ENCODE assay signal across 22 cellular contexts in genomic region chr3:191387441-191388077, GRCh38. TPM values are rescaled to one million over a fixed set of nuclear protein-coding genes. Genes with fewer than 3 reads are reported as not detected.
DNase-seq lines count a peak whose midpoint lies in the region; ATAC-seq and TF ChIP-seq lines count a peak whose summit lies in the region.
"Had no signal": no experiment of that assay in that cellular context is flagged by ENCODE, and none has a peak within 500 bp of the region (broad histone marks: within the 10 kb centered on the region; RNA-seq: fewer than 3 reads in every experiment).

No MANE protein-coding gene starts in this region.

- no peak overlapping the region; a peak in 1 of 4 replicates for H4K8ac ChIP-seq in IMR-90 (ENCODE audit: low read depth in 2 of 2, low read length in 2 of 2)

- H3K4me3 Mint-ChIP-seq in naive thymus-derived CD8-positive, alpha-beta T cell: no peak overlapping the region
- H3K4me3 Mint-ChIP-seq: activated CD4-positive, alpha-beta memory T cell treated with anti-CD3 and anti-CD28 coated beads for 36 hours; activated naive CD8-positive, alpha-beta T cell treated with anti-CD3 and anti-CD28 coated beads, Interleukin-2, amount 10 ng/mL, durations not matched to agents 7 days and 5 days; CD4-positive, CD25-positive, alpha-beta regulatory T cell; neural crest cell had no signal

- TF ChIP-seq RAD21 in IMR-90 (IDR thresholded peaks at IDR 0.05; ENCODE audit: low read length): no peak

- peaks cover 7 to 23% of the 10 kb centered on the region in 2 experiments; a peak in 3 of 4 replicates for H3K79me1 ChIP-seq in IMR-90 (ENCODE audit: low read depth in 1 of 2, low read length in 2 of 2)

- no peak overlapping the region for H3K14ac ChIP-seq in IMR-90 (replicated peaks; ENCODE audit: low read depth, low read length)

- CTCF ChIA-PET in IMR-90 (lab: Yijun Ruan, JAX): no interaction called here

- no peak overlapping the region for H2BK20ac ChIP-seq in IMR-90 (ENCODE audit: low read depth, low read length)

- H3K27ac Mint-ChIP-seq in naive thymus-derived CD8-positive, alpha-beta T cell: no peak overlapping the region
- H3K27ac Mint-ChIP-seq: activated CD4-positive, alpha-beta memory T cell treated with anti-CD3 and anti-CD28 coated beads for 36 hours; activated naive CD8-positive, alpha-beta T cell treated with anti-CD3 and anti-CD28 coated beads, Interleukin-2, amount 10 ng/mL, durations not matched to agents 7 days and 5 days; CD4-positive, CD25-positive, alpha-beta regulatory T cell had no signal

- no peak overlapping the region for H2AK9ac ChIP-seq in IMR-90 (replicated peaks; ENCODE audit: low read depth, low read length, poor library complexity)

- no peaks in the 10 kb centered on the region for H3K36me3 Mint-ChIP-seq in naive thymus-derived CD8-positive, alpha-beta T cell
- H3K36me3 Mint-ChIP-seq: activated naive CD8-positive, alpha-beta T cell treated with anti-CD3 and anti-CD28 coated beads, Interleukin-2, amount 10 ng/mL, durations not matched to agents 7 days and 5 days had no signal

- POLR2A ChIA-PET in IMR-90 (lab: Charles Lee; ENCODE audit: unreplicated experiment): no interaction called here
- POLR2A ChIA-PET in naive thymus-derived CD8-positive, alpha-beta T cell (lab: Charles Lee): no interaction called here

- intact Hi-C loops in IMR-90 (cut with micrococcal nuclease): loop anchor here (2.0 kb wide), 2 partner anchors 57 to 145 kb away; partner anchors contain the start of gene UTS2B

- dilution Hi-C loops in IMR-90 (cut with HindIII; ENCODE audit: low sequenced_read_pairs, unreplicated experiment): no loop called here

- no peak overlapping the region for H2BK120ac ChIP-seq in IMR-90 (ENCODE audit: low read depth, low read length)

- peaks cover 13% of the 10 kb centered on the region for H3K36me3 ChIP-seq in IMR-90 (ENCODE audit: control insufficient read depth, insufficient read depth, low read length)

- H2BK15ac ChIP-seq in IMR-90 (ENCODE audit: low read depth, low read length): no peak overlapping the region

- no peak overlapping the region for H3K56ac ChIP-seq in IMR-90 (ENCODE audit: extremely low read depth, insufficient read depth, low read length)

- H3K4me3 ChIP-seq in IMR-90 (ENCODE audit: insufficient read depth, low read depth, low read length) (no peak overlapping the region), choroid plexus epithelial cell (ENCODE audit: low read depth, low read length) (no peak overlapping the region)
- H3K4me3 ChIP-seq: coronary artery, sigmoid colon had no signal

- no peak for TF ChIP-seq POLR2A in IMR-90 (IDR thresholded peaks at IDR 0.05; ENCODE audit: low read depth, low read length)

- BruUV-seq in IMR-90 (replicated peaks; lab: Mats Ljungman, UMichigan): no TSS peak

- in situ Hi-C loops in IMR-90 (cut with MboI; ENCODE audit: low sequenced_read_pairs): no loop called here

- H3K9me1 ChIP-seq in IMR-90 (ENCODE audit: insufficient read depth, low read length): no peaks in the 10 kb centered on the region

- no peak overlapping the region for H2AFZ ChIP-seq in IMR-90 (replicated peaks; ENCODE audit: low read length, poor library complexity)

- H3K4ac ChIP-seq in IMR-90 (ENCODE audit: low read depth, low read length): no peak overlapping the region

- peaks cover 4% of the 10 kb centered on the region for H3K4me1 ChIP-seq in IMR-90 (ENCODE audit: control insufficient read depth, insufficient read depth, low read length)

- peaks cover 0 to 1% (median 0%) of the 10 kb centered on the region in 9 donors for H3K9me3 Mint-ChIP-seq in naive thymus-derived CD8-positive, alpha-beta T cell
- H3K9me3 Mint-ChIP-seq: activated CD4-positive, alpha-beta memory T cell treated with anti-CD3 and anti-CD28 coated beads for 36 hours; activated naive CD8-positive, alpha-beta T cell treated with anti-CD3 and anti-CD28 coated beads, Interleukin-2, amount 10 ng/mL, durations not matched to agents 7 days and 5 days; neural crest cell had no signal

- peak overlapping the region; percentile 4; the same call in 1 of the 2 replicates for H3K23ac ChIP-seq in IMR-90 (ENCODE audit: low read depth, low read length)

- peak overlapping the region; percentile 71; the same call in 1 of the 2 replicates for H3K18ac ChIP-seq in IMR-90 (ENCODE audit: low read depth, low read length)

- no peak overlapping the region for H2AK5ac ChIP-seq in IMR-90 (ENCODE audit: low read depth, low read length)

- WGBS in IMR-90 (ENCODE audit: extremely low coverage in 2 of 2, insufficient read length in 1 of 2), 2 experiments: no CpG with 5 or more reads among the region's 1 CpG

- peaks cover 0 to 1% (median 0%) of the 10 kb centered on the region in 4 donors for H3K4me1 Mint-ChIP-seq in naive thymus-derived CD8-positive, alpha-beta T cell
- H3K4me1 Mint-ChIP-seq: activated naive CD8-positive, alpha-beta T cell treated with anti-CD3 and anti-CD28 coated beads, Interleukin-2, amount 10 ng/mL, durations not matched to agents 7 days and 5 days; neural crest cell had no signal

- H3K9ac ChIP-seq in IMR-90 (ENCODE audit: low read depth, low read length): no peak overlapping the region

- no peaks in the 10 kb centered on the region for H3K9me3 ChIP-seq in IMR-90 (ENCODE audit: control insufficient read depth, insufficient read depth, low read length)
- H3K9me3 ChIP-seq: sigmoid colon had no signal

- H4K20me1 ChIP-seq in IMR-90 (ENCODE audit: insufficient read depth, low read length): no peaks in the 10 kb centered on the region

- H3K27me3 Mint-ChIP-seq in naive thymus-derived CD8-positive, alpha-beta T cell: peaks cover 0 to 2% (median 0%) of the 10 kb centered on the region in 5 donors
- H3K27me3 Mint-ChIP-seq: activated CD4-positive, alpha-beta memory T cell treated with anti-CD3 and anti-CD28 coated beads for 36 hours; activated naive CD8-positive, alpha-beta T cell treated with anti-CD3 and anti-CD28 coated beads, Interleukin-2, amount 10 ng/mL, durations not matched to agents 7 days and 5 days; CD4-positive, CD25-positive, alpha-beta regulatory T cell had no signal

- H3K27me3 ChIP-seq in IMR-90 (ENCODE audit: control insufficient read depth, insufficient read depth, low read length): no peaks in the 10 kb centered on the region
- H3K27me3 ChIP-seq: sigmoid colon had no signal

- no peak overlapping the region for H3K27ac ChIP-seq in IMR-90 (ENCODE audit: insufficient read depth, low read length)
- H3K27ac ChIP-seq: coronary artery, sigmoid colon had no signal

- ATAC-seq in IMR-90 (ENCODE audit: low read depth): peak; percentile 11; the same call in 1 of the 2 replicates
- ATAC-seq in naive thymus-derived CD8-positive, alpha-beta T cell: no peak
- ATAC-seq: left lobe of liver, Right ventricle myocardium inferior had no signal

- TF ChIP-seq CTCF in IMR-90 (conservative IDR thresholded peaks at IDR 0.05; ENCODE audit: low read depth, low read length): no peak
- TF ChIP-seq CTCF in choroid plexus epithelial cell (conservative IDR thresholded peaks at IDR 0.05; ENCODE audit: low read depth, low read length): no peak

- H2BK5ac ChIP-seq in IMR-90 (ENCODE audit: low read depth, low read length, poor library complexity, severe bottlenecking): peak overlapping the region; percentile 22

- no peak overlapping the region for H4K91ac ChIP-seq in IMR-90 (ENCODE audit: insufficient read depth, low read depth, low read length)

- no peak overlapping the region; the same call in 1 of the 2 replicates for H4K5ac ChIP-seq in IMR-90 (ENCODE audit: low read depth, low read length)

- H3K4me2 ChIP-seq in IMR-90 (ENCODE audit: low read depth, low read length): peak overlapping the region; percentile 16; the same call in 1 of the 2 replicates

- peak; percentile 76 for DNase-seq in DMS79 (lab: John Stamatoyannopoulos, UW)
- no peak for DNase-seq in IMR-90
- peak; percentile 42 for DNase-seq in choroid plexus epithelial cell (ENCODE audit: low read depth)
- peak; percentile 32 for DNase-seq in renal cortical epithelial cell (ENCODE audit: low read depth)
- DNase-seq in NCI-H69 (lab: John Stamatoyannopoulos, UW): no peak
- DNase-seq in naive thymus-derived CD8-positive, alpha-beta T cell: no peak
- DNase-seq in hypothalamus (lab: John Stamatoyannopoulos, UW): no peak
- DNase-seq: activated CD4-positive, alpha-beta memory T cell treated with anti-CD3 and anti-CD28 coated beads for 36 hours; activated CD4-positive, CD25-positive, alpha-beta regulatory T cell; activated naive CD8-positive, alpha-beta T cell treated with anti-CD3 and anti-CD28 coated beads, Interleukin-2, amount 10 ng/mL, durations not matched to agents 7 days and 5 days; CD4-positive, CD25-positive, alpha-beta regulatory T cell; glutamatergic neuron; NCI-H1092 treated with DMSO at 0.1 percent for 48 hours; NCI-H2171 treated with DMSO at 0.1 percent for 48 hours; NCI-H748 treated with DMSO at 0.1 percent for 48 hours; OCI-M1; sigmoid colon; substantia nigra had no signal

TF ChIP-seq in IMR-90, 13 proteins besides CTCF, POLR2A, EP300 and RAD21:
- TF ChIP-seq MAFK (IDR thresholded peaks at IDR 0.05; ENCODE audit: low read depth, low read length) (no peak), NFE2L2 (IDR thresholded peaks at IDR 0.05; ENCODE audit: low read depth, low read length) (no peak), RFX5 (IDR thresholded peaks at IDR 0.05; ENCODE audit: low read depth, low read length) (no peak), MXI1 (IDR thresholded peaks at IDR 0.05; ENCODE audit: borderline replicate concordance, low read depth, low read length) (no peak)

RNA-seq across cellular contexts. Expression of gene UTS2B, which starts 57.2 kb away (rescaled TPM):
- total RNA-seq in IMR-90 (2012; rRNA removed): 0.72 and 0.83 TPM in 2 replicates
- polyA plus RNA-seq in IMR-90 (2012; rRNA removed): 0.56 and 0.79 TPM in 2 replicates
- polyA plus RNA-seq in IMR-90 (2012; cell fraction: cytosol; rRNA removed): 0.24 TPM in 2 replicates
- polyA plus RNA-seq in IMR-90 (2012; cell fraction: nucleus; rRNA removed; ENCODE audit: low replicate concordance): 0.16 and 1.5 TPM in 2 replicates
- 0.80 TPM in 1 of 2 replicates, not detected in the other for total RNA-seq in renal cortical epithelial cell
- not detected for total RNA-seq in naive thymus-derived CD8-positive, alpha-beta T cell
- not detected for polyA plus RNA-seq in naive thymus-derived CD8-positive, alpha-beta T cell
- total RNA-seq: activated CD4-positive, alpha-beta memory T cell treated with anti-CD3 and anti-CD28 coated beads for 36 hours; activated naive CD8-positive, alpha-beta T cell treated with anti-CD3 and anti-CD28 coated beads, Interleukin-2, amount 10 ng/mL, durations not matched to agents 7 days and 5 days; CD4-positive, CD25-positive, alpha-beta regulatory T cell had no signal
- polyA plus RNA-seq: CD4-positive, CD25-positive, alpha-beta regulatory T cell had no signal

RNA-seq across cellular contexts. Expression of gene CCDC50, which starts 58.4 kb away (rescaled TPM):
- 63.1 and 110 TPM in 2 replicates for total RNA-seq in IMR-90 (2012; rRNA removed)
- polyA plus RNA-seq in IMR-90 (2012; rRNA removed): 57.7 and 59.0 TPM in 2 replicates
- 37.1 and 54.2 TPM in 2 replicates for polyA plus RNA-seq in IMR-90 (2012; cell fraction: cytosol; rRNA removed)
- polyA plus RNA-seq in IMR-90 (2012; cell fraction: nucleus; rRNA removed; ENCODE audit: low replicate concordance): 25.1 and 52.9 TPM in 2 replicates
- 170 and 197 TPM in 2 replicates for total RNA-seq in renal cortical epithelial cell
- total RNA-seq in naive thymus-derived CD8-positive, alpha-beta T cell: 1 to 10 TPM; 3.2 to 4.4 TPM
- polyA plus RNA-seq in naive thymus-derived CD8-positive, alpha-beta T cell: under 1 TPM; 0.80 to 0.99 (median 0.99) TPM

Comparison
In these comparisons a context has a peak if more than half of its experiments do, and no peak if none do; other contexts are left out.
1. DNase-seq: peak in DMS79 (single experiment), choroid plexus epithelial cell (single experiment) and renal cortical epithelial cell (single experiment); none in IMR-90 (single experiment), NCI-H69 (single experiment), naive thymus-derived CD8-positive, alpha-beta T cell (0 of 10) and hypothalamus (0 of 51).
2. RNA of gene CCDC50, which starts 58.4 kb away (total RNA-seq): 170 to 197 TPM in renal cortical epithelial cell and 63.1 to 110 TPM in IMR-90; 3.2 to 4.4 TPM in naive thymus-derived CD8-positive, alpha-beta T cell; every median in the first group is over 10 times any median in the second.